Comparison of ENCODE assay signal across 8 cellular contexts in genomic region chr18:31648966-31649429, GRCh38. TPM values are rescaled to one million over a fixed set of nuclear protein-coding genes. Genes with fewer than 3 reads are reported as not detected.
DNase-seq lines count a peak whose midpoint lies in the region; ATAC-seq and TF ChIP-seq lines count a peak whose summit lies in the region.

No MANE protein-coding gene starts in this region.

- no peaks in the 10 kb centered on the region for H3K36me3 ChIP-seq in prostate gland
- H3K36me3 ChIP-seq in vagina = no peaks in the 10 kb centered on the region
- no peaks in the 10 kb centered on the region for H3K36me3 ChIP-seq in spleen

- no peaks in the 10 kb centered on the region for H3K4me1 ChIP-seq in prostate gland (replicated peaks)
- no peaks in the 10 kb centered on the region for H3K4me1 ChIP-seq in vagina
- peaks cover 0 to 8% (median 0%) of the 10 kb centered on the region in 6 donors for H3K4me1 ChIP-seq in spleen

- H3K4me3 ChIP-seq in epithelial cell of proximal tubule (ENCODE audit: low read depth, low read length) (no peak overlapping the region), prostate gland (no peak overlapping the region), vagina (no peak overlapping the region), spleen (no peak overlapping the region)

- no peaks in the 10 kb centered on the region for H3K9me3 ChIP-seq in prostate gland
- no peaks in the 10 kb centered on the region for H3K9me3 ChIP-seq in vagina
- H3K9me3 ChIP-seq in spleen = no peaks in the 10 kb centered on the region

- TF ChIP-seq CTCF in epithelial cell of proximal tubule (conservative IDR thresholded peaks at IDR 0.05; ENCODE audit: low read depth, low read length) (no peak), prostate gland (IDR thresholded peaks at IDR 0.05) (no peak), vagina (IDR thresholded peaks at IDR 0.05) (no peak), spleen (IDR thresholded peaks at IDR 0.05 in 8 of 11, conservative IDR thresholded peaks at IDR 0.05 in 3 of 11) (no peak)

- intact Hi-C loops in prostate gland (cut with DNase I) (no loop called here), vagina (cut with DNase I) (no loop called here), spleen (cut with DNase I; ENCODE audit: low total_unique reads) (no loop called here)

- no peaks in the 10 kb centered on the region for H3K27me3 ChIP-seq in prostate gland (replicated peaks; ENCODE audit: insufficient read depth)
- no peaks in the 10 kb centered on the region for H3K27me3 ChIP-seq in vagina
- peaks cover 0 to 9% (median 0%) of the 10 kb centered on the region in 7 donors for H3K27me3 ChIP-seq in spleen (replicated peaks in 1 of 7)

- ATAC-seq in GM21526 (IDR thresholded peaks at IDR 0.05; ENCODE audit: low FRiP score, unreplicated experiment) (peak; percentile 55), HG03558 (IDR thresholded peaks at IDR 0.05; ENCODE audit: extremely low read depth, unreplicated experiment) (peak; percentile 78)

- DNase-seq in GM04504 (ENCODE audit: low read depth) (peak; percentile 47), epithelial cell of proximal tubule (ENCODE audit: low read depth) (peak; percentile 40), prostate gland (ENCODE audit: low spot score) (no peak), vagina (ENCODE audit: extremely low spot score in 2 of 2) (no peak), spleen (no peak)
- no peak for DNase-seq in stimulated activated CD4-positive, alpha-beta T cell treated with anti-CD3 and anti-CD28 coated beads, Interleukin-4, amount 100 ng/mL, for 4 hours

- no peak overlapping the region for H3K27ac ChIP-seq in prostate gland
- H3K27ac ChIP-seq in vagina = no peak overlapping the region
- no peak overlapping the region for H3K27ac ChIP-seq in spleen

- 18% methylated on average over 2 of the region's 2 CpGs for WGBS in prostate gland
- WGBS in spleen, 5 donors = 43 to 65% (median 60%) methylated on average over 2 of the region's 2 CpGs

- no peak for TF ChIP-seq POLR2A in prostate gland (IDR thresholded peaks at IDR 0.05)
- no peak for TF ChIP-seq POLR2A in vagina (IDR thresholded peaks at IDR 0.05)
- no peak for TF ChIP-seq POLR2A in spleen (IDR thresholded peaks at IDR 0.05)

RNA-seq across cellular contexts. Expression of gene B4GALT6, which starts 35.4 kb away (rescaled TPM):
- total RNA-seq in epithelial cell of proximal tubule (7.4 and 20.8 TPM in 2 replicates), prostate gland (1 to 10 TPM; 3.5 to 9.0 TPM), vagina (2.5 TPM), spleen (1 to 10 TPM; 2.0 to 9.1 (median 5.5) TPM)
- polyA plus RNA-seq in spleen = under 1 TPM; 0.42 to 1.00 (median 0.56) TPM

RNA-seq across cellular contexts. Expression of gene TTR, which starts 57.3 kb away (rescaled TPM):
- total RNA-seq in epithelial cell of proximal tubule = not detected in 2 replicates
- under 1 TPM in 1 of 2 donors, not detected in 1; 0.50 TPM for total RNA-seq in prostate gland
- not detected for total RNA-seq in vagina
- total RNA-seq in spleen = not detected
- under 1 TPM in 2 of 3 donors, not detected in 1; 0.14 to 0.15 TPM for polyA plus RNA-seq in spleen

Comparison
In these comparisons a context has a peak if more than half of its experiments do, and no peak if none do; other contexts are left out.
1. DNase-seq: peak in GM04504 (single experiment) and epithelial cell of proximal tubule (single experiment); none in prostate gland (single experiment), stimulated activated CD4-positive, alpha-beta T cell treated with anti-CD3 and anti-CD28 coated beads, Interleukin-4, amount 100 ng/mL, for 4 hours (0 of 2), vagina (0 of 2) and spleen (single experiment).